ENCODE assay signal across 23 cellular contexts in the genomic region with DNA sequence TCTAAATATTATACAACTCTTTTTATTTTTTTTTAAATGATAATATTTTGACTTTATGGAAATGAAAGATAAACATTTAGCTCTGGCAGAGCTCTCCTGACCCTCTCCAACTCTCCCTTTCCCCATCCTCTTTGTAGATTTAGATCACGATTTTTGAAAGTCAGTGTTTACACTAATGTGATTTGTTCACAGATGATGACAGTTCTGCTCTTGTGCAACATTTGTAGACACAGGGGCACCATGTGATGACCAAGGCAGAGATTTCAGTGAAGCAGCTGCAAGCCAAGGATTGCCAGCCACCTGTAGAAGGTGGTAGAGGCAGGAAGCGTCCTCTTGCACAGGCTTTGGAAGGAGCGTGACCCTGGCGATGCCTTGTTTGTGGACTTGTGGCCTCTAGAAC.
"Had no signal": no experiment of that assay in that cellular context is flagged by ENCODE, and none has a peak within 500 bp of the region (broad histone marks: within the 10 kb centered on the region; RNA-seq: fewer than 3 reads in every experiment).

No MANE protein-coding gene starts in this region.

- H3K4me2 ChIP-seq: hepatocyte had no signal

- H3K27me3 ChIP-seq: foreskin keratinocyte, hepatocyte, tibial artery, uterus had no signal

- H3K4me3 ChIP-seq: hepatocyte, left ventricle myocardium inferior, skin epidermis, tibial artery, uterus had no signal

- H3K9me3 ChIP-seq: left ventricle myocardium inferior, tibial artery, uterus had no signal

- H2AFZ ChIP-seq: hepatocyte had no signal

- H3K36me3 ChIP-seq: left ventricle myocardium inferior, tibial artery, uterus had no signal

- ATAC-seq: activated CD4-positive, CD25-positive, alpha-beta regulatory T cell treated with anti-CD3 and anti-CD28 coated beads, Interleukin-2, amount 50 U/mL, for 24 hours; activated T-cell treated with anti-CD3 and anti-CD28 coated beads, Interleukin-2, amount 50 U/mL, for 72 hours; foreskin keratinocyte; natural killer cell; stimulated activated naive CD8-positive, alpha-beta T cell treated with anti-CD3 and anti-CD28 coated beads, Interleukin-15, amount 100 ng/mL, for 72 hours had no signal

- H3K4me1 ChIP-seq: foreskin keratinocyte, left ventricle myocardium inferior, tibial artery, uterus had no signal

- H3K27ac ChIP-seq: epithelial cell of prostate, foreskin keratinocyte, hepatocyte, left ventricle myocardium inferior, skin epidermis, tibial artery, uterus, VCaP had no signal

- DNase-seq: activated CD4-positive, alpha-beta memory T cell treated with anti-CD3 and anti-CD28 coated beads, Interleukin-2, amount 10 ng/mL, durations not matched to agents 7 days and 5 days; activated CD4-positive, alpha-beta T cell treated with anti-CD3 and anti-CD28 coated beads, Interleukin-2, amount 10 ng/mL, durations not matched to agents 24 days and 14 days; activated effector memory CD4-positive, alpha-beta T cell treated with Interleukin-2 at 50 U/mL for 16 hours; activated naive CD4-positive, alpha-beta T cell treated with anti-CD3 and anti-CD28 coated beads for 36 hours; activated naive CD8-positive, alpha-beta T cell treated with anti-CD3 and anti-CD28 coated beads, Interleukin-2, amount 10 ng/mL, durations not matched to agents 7 days and 5 days; activated T-cell treated with anti-CD3 and anti-CD28 coated beads, Interleukin-2, amount 50 U/mL, for 72 hours; amniotic stem cell; cerebellar nuclear complex; cortex of kidney; foreskin keratinocyte; glutamatergic neuron; immature natural killer cell; left ventricle myocardium inferior; natural killer cell; stimulated activated CD4-positive, alpha-beta T cell treated with anti-CD3 and anti-CD28 coated beads, Interleukin-1b, Interleukin-23, amount 100 ng/mL, for 48 hours; stimulated activated naive CD8-positive, alpha-beta T cell treated with anti-CD3 and anti-CD28 coated beads, Interleukin-15, amount 100 ng/mL, for 72 hours had no signal
